Comparison of ENCODE assay signal across 16 cellular contexts in the genomic region with DNA sequence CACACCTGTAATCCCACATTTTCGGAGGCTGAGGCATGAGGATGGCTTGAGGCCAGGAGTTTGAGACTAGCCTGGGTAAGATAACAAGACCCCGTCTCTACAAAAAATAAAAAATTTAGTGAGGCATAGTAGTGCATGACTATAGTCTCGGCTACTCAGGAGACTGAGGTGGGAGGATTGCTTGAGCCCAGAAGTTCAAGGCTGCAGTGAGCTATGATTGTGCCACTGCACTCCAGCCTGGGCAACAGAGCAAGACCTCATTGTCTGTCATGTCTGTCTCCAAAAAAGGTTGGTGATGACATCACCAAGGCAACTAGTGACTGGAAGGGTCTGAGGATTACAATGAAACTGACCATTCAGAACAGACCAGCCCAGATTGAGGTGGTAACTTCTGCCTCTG.
"Had no signal": no experiment of that assay in that cellular context is flagged by ENCODE, and none has a peak within 500 bp of the region (broad histone marks: within the 10 kb centered on the region; RNA-seq: fewer than 3 reads in every experiment).

No MANE protein-coding gene starts in this region.

- DNase-seq: cortex of kidney; dorsolateral prefrontal cortex; effector CD8-positive, alpha-beta T cell; heart left ventricle; hippocampal formation; kidney glomerular epithelial cell; naive thymus-derived CD4-positive, alpha-beta T cell; nephron progenitor cell; psoas muscle; retina; sigmoid colon; stimulated activated CD4-positive, alpha-beta T cell treated with anti-CD3 and anti-CD28 coated beads, Interleukin-2, amount 100 ng/mL, for 24 hours; stimulated activated CD4-positive, alpha-beta T cell treated with anti-CD3 and anti-CD28 coated beads, Interleukin-4, amount 100 ng/mL, for 4 hours; stimulated activated naive B cell treated with anti-CD40 and anti-IgM and Interleukin-4, amounts not matched to agents 10 μg/mL and 1 μg/mL and 100 μg/mL, for 72 hours; stomach; substantia nigra had no signal

- ATAC-seq: heart left ventricle; naive thymus-derived CD4-positive, alpha-beta T cell; psoas muscle; stimulated activated naive B cell treated with anti-CD40 and anti-IgM and Interleukin-4, amounts not matched to agents 10 μg/mL and 1 μg/mL and 100 μg/mL, for 72 hours had no signal
